Comparison of ENCODE assay signal across 13 cellular contexts in genomic region chr17:57033296-57033695, GRCh38. TPM values are rescaled to one million over a fixed set of nuclear protein-coding genes. Genes with fewer than 3 reads are reported as not detected.
A peak's percentile ranks its signal among the peaks of the same experiment; 100 is the strongest.
DNase-seq lines count a peak whose midpoint lies in the region; ATAC-seq and TF ChIP-seq lines count a peak whose summit lies in the region.
"Had no signal": no experiment of that assay in that cellular context is flagged by ENCODE, and none has a peak within 500 bp of the region (broad histone marks: within the 10 kb centered on the region; RNA-seq: fewer than 3 reads in every experiment).

No MANE protein-coding gene starts in this region.

- H3K27ac Mint-ChIP-seq in nephron = peak overlapping the region; percentile 56 to 80 (median 78)
- H3K27ac Mint-ChIP-seq: activated naive CD8-positive, alpha-beta T cell treated with anti-CD3 and anti-CD28 coated beads for 36 hours had no signal

- H3K9me3 Mint-ChIP-seq in nephron = peaks cover 8% of the 10 kb centered on the region

- H3K9me3 ChIP-seq in BLaER1 = peaks cover 16% of the 10 kb centered on the region

- H4K20me1 ChIP-seq in BLaER1 = no peaks in the 10 kb centered on the region

- DNase-seq in NCI-H2029 (lab: John Stamatoyannopoulos, UW) = peak; percentile 74
- DNase-seq in dermis microvascular lymphatic vessel endothelial cell (ENCODE audit: low read depth in 2 of 2) = peak; percentile 10 to 19
- no peak for DNase-seq in SW480 (ENCODE audit: low spot score)
- DNase-seq in GM19238 (ENCODE audit: insufficient read length, low spot score) = no peak
- no peak for DNase-seq in NCI-H2171 (lab: John Stamatoyannopoulos, UW)
- DNase-seq: activated CD4-positive, alpha-beta T cell treated with anti-CD3 and anti-CD28 coated beads for 48 hours; activated naive CD8-positive, alpha-beta T cell treated with anti-CD3 and anti-CD28 coated beads for 36 hours; H7; NCI-H1694 had no signal

- no peaks in the 10 kb centered on the region for H3K27me3 ChIP-seq in BLaER1

- peaks cover 14% of the 10 kb centered on the region for H3K4me1 ChIP-seq in BLaER1
- H3K4me1 ChIP-seq: SJSA1 had no signal

- H3K9ac ChIP-seq in BLaER1 = peak overlapping the region; percentile 23; the same call in 1 of the 2 replicates

- peaks cover 3% of the 10 kb centered on the region for H3K36me3 Mint-ChIP-seq in nephron (ENCODE audit: low read depth)
- H3K36me3 Mint-ChIP-seq: activated naive CD8-positive, alpha-beta T cell treated with anti-CD3 and anti-CD28 coated beads for 36 hours had no signal

- no peak overlapping the region for H3K4me3 ChIP-seq in BLaER1
- H3K4me3 ChIP-seq: SJSA1 had no signal

- H3K4me3 Mint-ChIP-seq in nephron = no peak overlapping the region
- H3K4me3 Mint-ChIP-seq: activated naive CD8-positive, alpha-beta T cell treated with anti-CD3 and anti-CD28 coated beads for 36 hours had no signal

- H3K36me3 ChIP-seq in BLaER1 = no peaks in the 10 kb centered on the region
- H3K36me3 ChIP-seq: SJSA1 had no signal

- peaks cover 18% of the 10 kb centered on the region for H3K4me1 Mint-ChIP-seq in nephron
- H3K4me1 Mint-ChIP-seq: activated naive CD8-positive, alpha-beta T cell treated with anti-CD3 and anti-CD28 coated beads for 36 hours had no signal

- TF ChIP-seq CTCF in nephron (IDR thresholded peaks at IDR 0.05; ENCODE audit: unreplicated experiment in 3 of 3) = no peak

- 0 out of 2 replicates have a peak overlapping the region, but pooled peaks have one; percentile 31 for H3K27ac ChIP-seq in BLaER1
- H3K27ac ChIP-seq: SJSA1 had no signal

- no peak for ATAC-seq in GM18520 (IDR thresholded peaks at IDR 0.05; ENCODE audit: unreplicated experiment)

- peaks cover 14% of the 10 kb centered on the region for H3K27me3 Mint-ChIP-seq in nephron (ENCODE audit: low read depth)

- peak overlapping the region; percentile 52 for H3K4me2 ChIP-seq in BLaER1

RNA-seq across cellular contexts. Expression of gene AKAP1, which starts 51.8 kb away (rescaled TPM):
- 22.1 and 23.3 TPM in 2 replicates for total RNA-seq in dermis microvascular lymphatic vessel endothelial cell

RNA-seq across cellular contexts. Expression of gene SCPEP1, which starts 55.4 kb away (rescaled TPM):
- total RNA-seq in dermis microvascular lymphatic vessel endothelial cell = 26.2 and 29.8 TPM in 2 replicates

Comparison
In these comparisons a context has a peak if more than half of its experiments do, and no peak if none do; other contexts are left out.
1. DNase-seq: peak in NCI-H2029 (single experiment) and dermis microvascular lymphatic vessel endothelial cell (2 of 2); none in SW480 (single experiment), GM19238 (single experiment) and NCI-H2171 (single experiment).